In the genomic region with DNA sequence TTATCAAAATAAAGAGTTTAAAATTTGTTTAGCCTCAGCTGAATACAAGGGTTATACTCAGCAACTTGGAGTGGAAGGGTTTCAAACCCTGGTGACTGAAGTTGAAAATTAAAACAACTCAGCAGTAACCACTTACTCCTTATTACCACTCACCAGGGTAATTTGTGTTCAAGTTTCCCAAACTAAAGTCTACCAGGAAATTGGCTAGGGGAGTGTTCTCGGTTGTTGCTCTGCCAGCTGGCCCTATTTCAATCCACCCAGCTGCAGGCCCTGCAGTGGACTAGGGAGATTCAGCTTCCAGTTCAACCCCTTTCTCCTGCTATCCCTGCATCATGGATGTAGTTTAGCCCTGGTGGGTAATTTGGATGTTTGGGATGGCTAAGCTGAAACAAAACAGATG, we compare ENCODE assay signal across 23 cellular contexts. TPM values are rescaled to one million over a fixed set of nuclear protein-coding genes. Genes with fewer than 3 reads are reported as not detected.
A peak's percentile ranks its signal among the peaks of the same experiment; 100 is the strongest.
DNase-seq lines count a peak whose midpoint lies in the region; ATAC-seq and TF ChIP-seq lines count a peak whose summit lies in the region.
"Had no signal": no experiment of that assay in that cellular context is flagged by ENCODE, and none has a peak within 500 bp of the region (broad histone marks: within the 10 kb centered on the region; RNA-seq: fewer than 3 reads in every experiment).

No MANE protein-coding gene starts in this region.

- H3K27ac Mint-ChIP-seq in neural progenitor cell = no peak overlapping the region
- H3K27ac Mint-ChIP-seq: CD4-positive, alpha-beta memory T cell; IgD-negative memory B cell had no signal

- no peak overlapping the region for H3K4me3 Mint-ChIP-seq in neural progenitor cell
- H3K4me3 Mint-ChIP-seq: CD4-positive, alpha-beta memory T cell; IgD-negative memory B cell had no signal

- peak; percentile 32 to 37 for ATAC-seq in lower lobe of right lung

- DNase-seq in DMS 273 (lab: John Stamatoyannopoulos, UW; ENCODE audit: unreplicated experiment) (peak; percentile 48), DMS 273 treated with DMSO at 0.1 percent for 48 hours (lab: John Stamatoyannopoulos, UW) (no peak), colonic mucosa (peak; percentile 27), lower lobe of right lung (no peak), NK-92 (lab: John Stamatoyannopoulos, UW; ENCODE audit: unreplicated experiment) (no peak), neural progenitor cell (ENCODE audit: low spot score) (no peak)
- DNase-seq in activated CD4-positive, alpha-beta T cell treated with anti-CD3 and anti-CD28 coated beads for 4 hours = no peak
- DNase-seq in activated CD4-positive, alpha-beta T cell treated with anti-CD3 and anti-CD28 coated beads for 1 hour = no peak
- DNase-seq: CD4-positive, alpha-beta memory T cell; EL; GF-D8; MV-4-11; NCI-H1694; NCI-H526 treated with DMSO at 0.1 percent for 48 hours; NK-92 treated with Interleukin-12 subunit alpha and Interleukin-12 subunit beta, amount 100 ng/mL, for 24 hours; Peyer's patch; SW 1271 had no signal

- no peaks in the 10 kb centered on the region for H3F3A ChIP-seq in neural progenitor cell (ENCODE audit: low read depth)

- H4K20me1 ChIP-seq in neural progenitor cell (ENCODE audit: low read depth) = no peaks in the 10 kb centered on the region
- H4K20me1 ChIP-seq: BLaER1 treated with 17β-estradiol and CSF1 and Interleukin-3, amounts not matched to agents 10 nM and 100 nM had no signal

- no peaks in the 10 kb centered on the region for H3K4me1 Mint-ChIP-seq in neural progenitor cell
- H3K4me1 Mint-ChIP-seq: CD4-positive, alpha-beta memory T cell; IgD-negative memory B cell had no signal

- no peaks in the 10 kb centered on the region for H3K9me3 ChIP-seq in colonic mucosa
- no peaks in the 10 kb centered on the region for H3K9me3 ChIP-seq in lower lobe of right lung
- no peaks in the 10 kb centered on the region for H3K9me3 ChIP-seq in neural progenitor cell (ENCODE audit: low read depth)
- H3K9me3 ChIP-seq: Peyer's patch had no signal

- H3K9me3 Mint-ChIP-seq in neural progenitor cell = no peaks in the 10 kb centered on the region

- H3K4me3 ChIP-seq in colonic mucosa = no peak overlapping the region
- H3K4me3 ChIP-seq in lower lobe of right lung = no peak overlapping the region
- no peak overlapping the region for H3K4me3 ChIP-seq in neural progenitor cell
- H3K4me3 ChIP-seq: BLaER1 treated with 17β-estradiol and CSF1 and Interleukin-3, amounts not matched to agents 10 nM and 100 nM; Peyer's patch had no signal

- no peak overlapping the region for H3K27ac ChIP-seq in colonic mucosa
- no peak overlapping the region for H3K27ac ChIP-seq in lower lobe of right lung
- no peak overlapping the region for H3K27ac ChIP-seq in neural progenitor cell
- H3K27ac ChIP-seq: 22Rv1; BLaER1 treated with 17β-estradiol and CSF1 and Interleukin-3, amounts not matched to agents 10 nM and 100 nM; Peyer's patch had no signal

- no peaks in the 10 kb centered on the region for H3K79me2 ChIP-seq in neural progenitor cell (ENCODE audit: low read depth)

- no peak overlapping the region for H3K4me2 ChIP-seq in neural progenitor cell
- H3K4me2 ChIP-seq: BLaER1 treated with 17β-estradiol and CSF1 and Interleukin-3, amounts not matched to agents 10 nM and 100 nM had no signal

- H3K27me3 ChIP-seq in colonic mucosa (no peaks in the 10 kb centered on the region), lower lobe of right lung (ENCODE audit: low read depth) (no peaks in the 10 kb centered on the region), neural progenitor cell (no peaks in the 10 kb centered on the region)
- H3K27me3 ChIP-seq: BLaER1 treated with 17β-estradiol and CSF1 and Interleukin-3, amounts not matched to agents 10 nM and 100 nM; Peyer's patch had no signal

- H3K9ac ChIP-seq in colonic mucosa (ENCODE audit: low read depth in 2 of 2, low read length in 2 of 2) (no peak overlapping the region), neural progenitor cell (no peak overlapping the region)
- H3K9ac ChIP-seq: BLaER1 treated with 17β-estradiol and CSF1 and Interleukin-3, amounts not matched to agents 10 nM and 100 nM had no signal

- H3K27me3 Mint-ChIP-seq in neural progenitor cell (ENCODE audit: insufficient read depth, low read depth) = no peaks in the 10 kb centered on the region

- H3K4me1 ChIP-seq in colonic mucosa (no peaks in the 10 kb centered on the region), lower lobe of right lung (no peaks in the 10 kb centered on the region), neural progenitor cell (no peaks in the 10 kb centered on the region)
- H3K4me1 ChIP-seq: BLaER1 treated with 17β-estradiol and CSF1 and Interleukin-3, amounts not matched to agents 10 nM and 100 nM; Peyer's patch had no signal

- H2AFZ ChIP-seq in neural progenitor cell (replicated peaks) = no peak overlapping the region

- intact Hi-C loops in colonic mucosa (cut with DNase I) (no loop called here), lower lobe of right lung (cut with DNase I) (no loop called here)

- TF ChIP-seq CTCF in colonic mucosa (IDR thresholded peaks at IDR 0.05) (no peak), lower lobe of right lung (IDR thresholded peaks at IDR 0.05) (no peak), neural progenitor cell (IDR thresholded peaks at IDR 0.05) (no peak)

- no peaks in the 10 kb centered on the region for H3K36me3 Mint-ChIP-seq in neural progenitor cell
- H3K36me3 Mint-ChIP-seq: CD4-positive, alpha-beta memory T cell had no signal

- H3K36me3 ChIP-seq in colonic mucosa (no peaks in the 10 kb centered on the region), lower lobe of right lung (no peaks in the 10 kb centered on the region), neural progenitor cell (no peaks in the 10 kb centered on the region)
- H3K36me3 ChIP-seq: BLaER1 treated with 17β-estradiol and CSF1 and Interleukin-3, amounts not matched to agents 10 nM and 100 nM; Peyer's patch had no signal

RNA-seq across cellular contexts. Expression of gene EXOC1L, which starts 37.8 kb away (rescaled TPM):
- not detected for total RNA-seq in colonic mucosa
- total RNA-seq in lower lobe of right lung = not detected
- total RNA-seq in neural progenitor cell (ENCODE audit: low replicate concordance) = not detected in 2 replicates
- total RNA-seq: CD4-positive, alpha-beta memory T cell; H4; M059J; Peyer's patch; SK-MEL-5 had no signal

Comparison
In these comparisons a context has a peak if more than half of its experiments do, and no peak if none do; other contexts are left out.
1. DNase-seq: peak in DMS 273 (single experiment) and colonic mucosa (single experiment); none in DMS 273 treated with DMSO at 0.1 percent for 48 hours (single experiment), lower lobe of right lung (single experiment), activated CD4-positive, alpha-beta T cell treated with anti-CD3 and anti-CD28 coated beads for 4 hours (0 of 2), NK-92 (single experiment), neural progenitor cell (single experiment) and activated CD4-positive, alpha-beta T cell treated with anti-CD3 and anti-CD28 coated beads for 1 hour (single experiment).